In the genomic region with DNA sequence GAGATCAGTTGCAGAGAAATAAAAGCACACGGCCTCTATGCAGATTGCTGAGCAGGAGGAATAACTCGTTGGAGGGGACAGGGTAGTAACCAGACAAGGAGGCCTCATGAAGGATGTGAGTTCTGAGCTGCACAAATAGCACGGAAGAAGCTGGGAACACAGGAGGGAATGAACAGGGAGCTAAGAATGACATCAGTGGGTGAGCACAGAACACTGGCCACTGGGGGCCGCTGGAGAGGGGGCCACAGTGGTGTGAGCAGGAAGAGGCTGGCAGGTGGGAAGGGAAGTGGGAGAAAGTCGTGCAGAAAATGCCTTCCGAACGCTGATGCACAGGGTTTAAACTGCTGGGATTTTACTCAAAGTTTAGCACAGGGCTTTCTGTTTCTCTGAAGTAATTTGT, we compare ENCODE assay signal across 12 cellular contexts.
A peak's percentile ranks its signal among the peaks of the same experiment; 100 is the strongest.
DNase-seq lines count a peak whose midpoint lies in the region; ATAC-seq and TF ChIP-seq lines count a peak whose summit lies in the region.
"Had no signal": no experiment of that assay in that cellular context is flagged by ENCODE, and none has a peak within 500 bp of the region (broad histone marks: within the 10 kb centered on the region; RNA-seq: fewer than 3 reads in every experiment).

No MANE protein-coding gene starts in this region.

- H3K4me3 Mint-ChIP-seq in activated T-helper 1 cell treated with anti-CD3 and anti-CD28 coated beads, Interleukin-12 subunit alpha, Interleukin-12 subunit beta, Interleukin-2, Interleukin-4 antibody, amounts not matched to agents 30 ng/mL and 10 ng/mL and 1 ng/mL, durations not matched to agents 14 hours and 24 hours and 36 hours, result no peak overlapping the region

- CTCF ChIA-PET in A673 (lab: Charles Lee), result interaction anchor here (0.7 kb wide), 1 partner anchor 610 kb away, joined by 3 read pairs; no protein-coding TSS in a partner anchor

- H3K27me3 Mint-ChIP-seq in activated T-helper 1 cell treated with anti-CD3 and anti-CD28 coated beads, Interleukin-12 subunit alpha, Interleukin-12 subunit beta, Interleukin-2, Interleukin-4 antibody, amounts not matched to agents 30 ng/mL and 10 ng/mL and 1 ng/mL, durations not matched to agents 14 hours and 24 hours and 36 hours (ENCODE audit: insufficient read depth), result no peaks in the 10 kb centered on the region

- H3K27ac Mint-ChIP-seq in activated T-helper 1 cell treated with anti-CD3 and anti-CD28 coated beads, Interleukin-12 subunit alpha, Interleukin-12 subunit beta, Interleukin-2, Interleukin-4 antibody, amounts not matched to agents 30 ng/mL and 10 ng/mL and 1 ng/mL, durations not matched to agents 14 hours and 24 hours and 36 hours, result no peak overlapping the region

- intact Hi-C loops in A673 (cut with micrococcal nuclease; ENCODE audit: unreplicated experiment), result no loop called here
- intact Hi-C loops in activated T-helper 1 cell treated with anti-CD3 and anti-CD28 coated beads, Interleukin-12 subunit alpha, Interleukin-12 subunit beta, Interleukin-2, Interleukin-4 antibody, amounts not matched to agents 30 ng/mL and 10 ng/mL and 1 ng/mL, durations not matched to agents 14 hours and 24 hours and 36 hours (cut with micrococcal nuclease), result no loop called here

- H3K9me3 ChIP-seq in A673 (ENCODE audit: low read depth, low read length, poor library complexity, severe bottlenecking), result no peaks in the 10 kb centered on the region
- H3K9me3 ChIP-seq in RWPE2 (ENCODE audit: severe bottlenecking), result no peaks in the 10 kb centered on the region
- H3K9me3 ChIP-seq: uterus had no signal

- H3K36me3 ChIP-seq in A673 (ENCODE audit: insufficient read depth, low read length, poor library complexity, severe bottlenecking) (no peaks in the 10 kb centered on the region), RWPE2 (ENCODE audit: low read depth) (peaks cover 21% of the 10 kb centered on the region)
- H3K36me3 ChIP-seq: uterus had no signal

- POLR2A ChIA-PET in A673 (lab: Charles Lee; ENCODE audit: low non-redundant PET), result no interaction called here

- DNase-seq in A673 (ENCODE audit: low spot score) (peak; percentile 22), RWPE2 (ENCODE audit: low spot score) (peak; percentile 19), glomerular visceral epithelial cell (ENCODE audit: extremely low spot score) (peak; percentile 26), AML-193 (lab: John Stamatoyannopoulos, UW) (no peak)
- DNase-seq in activated T-helper 1 cell treated with anti-CD3 and anti-CD28 coated beads, Interleukin-12 subunit alpha, Interleukin-12 subunit beta, Interleukin-2, Interleukin-4 antibody, amounts not matched to agents 30 ng/mL and 10 ng/mL and 1 ng/mL, durations not matched to agents 14 hours and 24 hours and 36 hours (ENCODE audit: low spot score), result no peak
- DNase-seq: amniotic stem cell, uterus had no signal

- H3K4me3 ChIP-seq in A673 (ENCODE audit: low read depth, low read length, poor library complexity, severe bottlenecking), result no peak overlapping the region
- H3K4me3 ChIP-seq in RWPE2 (ENCODE audit: severe bottlenecking), result no peak overlapping the region
- H3K4me3 ChIP-seq: uterus had no signal

- BruUV-seq in A673 (replicated peaks; lab: Mats Ljungman, UMichigan), result no TSS peak

- peaks cover 10% of the 10 kb centered on the region for H3K4me1 Mint-ChIP-seq in activated T-helper 1 cell treated with anti-CD3 and anti-CD28 coated beads, Interleukin-12 subunit alpha, Interleukin-12 subunit beta, Interleukin-2, Interleukin-4 antibody, amounts not matched to agents 30 ng/mL and 10 ng/mL and 1 ng/mL, durations not matched to agents 14 hours and 24 hours and 36 hours (ENCODE audit: low read depth)

- H3K9me3 Mint-ChIP-seq in activated T-helper 1 cell treated with anti-CD3 and anti-CD28 coated beads, Interleukin-12 subunit alpha, Interleukin-12 subunit beta, Interleukin-2, Interleukin-4 antibody, amounts not matched to agents 30 ng/mL and 10 ng/mL and 1 ng/mL, durations not matched to agents 14 hours and 24 hours and 36 hours, result no peaks in the 10 kb centered on the region

- ATAC-seq in RWPE2 (ENCODE audit: low read depth) (peak; percentile 58; the same call in 1 of the 3 replicates), HG02610 (IDR thresholded peaks at IDR 0.05; ENCODE audit: unreplicated experiment) (no peak), GM18873 (IDR thresholded peaks at IDR 0.05; ENCODE audit: low FRiP score, unreplicated experiment) (no peak)
- ATAC-seq: left lobe of liver had no signal

- no peak overlapping the region for H3K27ac ChIP-seq in A673 (ENCODE audit: low read depth, low read length, poor library complexity, severe bottlenecking)
- H3K27ac ChIP-seq in RWPE2 (ENCODE audit: poor library complexity, severe bottlenecking), result no peak overlapping the region
- H3K27ac ChIP-seq: KMS-11, uterus had no signal

- H3K27me3 ChIP-seq in A673 (replicated peaks; ENCODE audit: insufficient read depth, low read depth, low read length, poor library complexity), result no peaks in the 10 kb centered on the region
- H3K27me3 ChIP-seq in RWPE2 (ENCODE audit: insufficient read depth, poor library complexity, severe bottlenecking), result no peaks in the 10 kb centered on the region
- H3K27me3 ChIP-seq: uterus had no signal

- no peaks in the 10 kb centered on the region for H3K4me1 ChIP-seq in A673 (ENCODE audit: insufficient read depth, low read length, poor library complexity, severe bottlenecking)
- no peaks in the 10 kb centered on the region for H3K4me1 ChIP-seq in RWPE2 (ENCODE audit: insufficient read depth, poor library complexity, severe bottlenecking)
- H3K4me1 ChIP-seq: uterus had no signal

- TF ChIP-seq CTCF in A673 (conservative IDR thresholded peaks at IDR 0.05; ENCODE audit: low read depth, low read length), result peak; percentile 55
- TF ChIP-seq CTCF in GM12873 (IDR thresholded peaks at IDR 0.05; ENCODE audit: insufficient read depth, low read depth, low read length, missing control alignments), result peak; percentile 20
- peak; percentile 44 for TF ChIP-seq CTCF in RWPE2 (IDR thresholded peaks at IDR 0.05; ENCODE audit: poor library complexity, severe bottlenecking)

- H3K36me3 Mint-ChIP-seq in activated T-helper 1 cell treated with anti-CD3 and anti-CD28 coated beads, Interleukin-12 subunit alpha, Interleukin-12 subunit beta, Interleukin-2, Interleukin-4 antibody, amounts not matched to agents 30 ng/mL and 10 ng/mL and 1 ng/mL, durations not matched to agents 14 hours and 24 hours and 36 hours (ENCODE audit: low read depth), result peaks cover 35% of the 10 kb centered on the region

Comparison
In these comparisons a context has a peak if more than half of its experiments do, and no peak if none do; other contexts are left out.
1. DNase-seq: peak in A673 (single experiment), RWPE2 (single experiment) and glomerular visceral epithelial cell (single experiment); none in activated T-helper 1 cell treated with anti-CD3 and anti-CD28 coated beads, Interleukin-12 subunit alpha, Interleukin-12 subunit beta, Interleukin-2, Interleukin-4 antibody, amounts not matched to agents 30 ng/mL and 10 ng/mL and 1 ng/mL, durations not matched to agents 14 hours and 24 hours and 36 hours (single experiment) and AML-193 (0 of 2).
2. Peak in every context shown above with its lines, with median percentiles within 50 percentile points of each other: CTCF ChIP-seq.